In genomic region chrX:129787336-129788055, GRCh38 we compare ENCODE assay signal across 21 cellular contexts. TPM values are rescaled to one million over a fixed set of nuclear protein-coding genes. Genes with fewer than 3 reads are reported as not detected.
DNase-seq lines count a peak whose midpoint lies in the region; ATAC-seq and TF ChIP-seq lines count a peak whose summit lies in the region.
"Had no signal": no experiment of that assay in that cellular context is flagged by ENCODE, and none has a peak within 500 bp of the region (broad histone marks: within the 10 kb centered on the region; RNA-seq: fewer than 3 reads in every experiment).

No MANE protein-coding gene starts in this region.

- peaks cover 60% of the 10 kb centered on the region for H3K36me3 Mint-ChIP-seq in activated CD4-positive, alpha-beta T cell treated with anti-CD3 and anti-CD28 coated beads for 36 hours (ENCODE audit: low read depth)
- peaks cover 44% of the 10 kb centered on the region for H3K36me3 Mint-ChIP-seq in activated naive CD8-positive, alpha-beta T cell treated with anti-CD3 and anti-CD28 coated beads, Interleukin-2, amount 10 ng/mL, durations not matched to agents 7 days and 5 days

- DNase-seq in activated CD4-positive, alpha-beta T cell treated with anti-CD3 and anti-CD28 coated beads for 36 hours: no peak
- no peak for DNase-seq in activated CD4-positive, alpha-beta T cell treated with anti-CD3 and anti-CD28 coated beads for 48 hours
- no peak for DNase-seq in activated naive CD8-positive, alpha-beta T cell treated with anti-CD3 and anti-CD28 coated beads, Interleukin-2, amount 10 ng/mL, durations not matched to agents 7 days and 5 days
- DNase-seq in posterior vena cava (ENCODE audit: low spot score) (peak; percentile 50), hypothalamus (lab: John Stamatoyannopoulos, UW) (no peak), RWPE1 (ENCODE audit: low spot score) (no peak)
- DNase-seq in stimulated activated naive CD4-positive, alpha-beta T cell treated with Interleukin-2 at 50 U/mL for 16 hours (lab: John Stamatoyannopoulos, UW): no peak
- DNase-seq: activated T-cell treated with anti-CD3 and anti-CD28 coated beads for 4 hours; DMS79 treated with DMSO at 0.1 percent for 48 hours; effector CD8-positive, alpha-beta T cell; heart left ventricle; mammary epithelial cell; NCI-H1436 treated with DMSO at 0.1 percent for 48 hours; NCI-H2227 treated with DMSO at 0.1 percent for 48 hours; nephron progenitor cell; stimulated activated CD4-positive, alpha-beta T cell treated with anti-CD3 and anti-CD28 coated beads, Interleukin-12 subunit alpha, Interleukin-12 subunit beta, amount 100 ng/mL, for 4 hours; upper lobe of left lung had no signal

- H3K4me1 Mint-ChIP-seq in activated CD4-positive, alpha-beta T cell treated with anti-CD3 and anti-CD28 coated beads for 36 hours: peaks cover 43% of the 10 kb centered on the region
- peaks cover 38% of the 10 kb centered on the region for H3K4me1 Mint-ChIP-seq in activated naive CD8-positive, alpha-beta T cell treated with anti-CD3 and anti-CD28 coated beads, Interleukin-2, amount 10 ng/mL, durations not matched to agents 7 days and 5 days

- TF ChIP-seq CTCF in Loucy (conservative IDR thresholded peaks at IDR 0.05; ENCODE audit: low read length) (no peak), RWPE1 (conservative IDR thresholded peaks at IDR 0.05; ENCODE audit: low read depth) (no peak)

- peak overlapping the region; percentile 83 for H3K27ac Mint-ChIP-seq in activated CD4-positive, alpha-beta T cell treated with anti-CD3 and anti-CD28 coated beads for 36 hours
- H3K27ac Mint-ChIP-seq in activated naive CD8-positive, alpha-beta T cell treated with anti-CD3 and anti-CD28 coated beads, Interleukin-2, amount 10 ng/mL, durations not matched to agents 7 days and 5 days: peak overlapping the region; percentile 78
- H3K27ac Mint-ChIP-seq: nephron progenitor cell had no signal

- ATAC-seq in activated CD4-positive, alpha-beta T cell treated with anti-CD3 and anti-CD28 coated beads for 36 hours: no peak
- no peak for ATAC-seq in activated naive CD8-positive, alpha-beta T cell treated with anti-CD3 and anti-CD28 coated beads, Interleukin-2, amount 10 ng/mL, durations not matched to agents 7 days and 5 days (ENCODE audit: low read depth)
- ATAC-seq: heart left ventricle had no signal

- H3K27me3 ChIP-seq in Loucy (ENCODE audit: insufficient read depth, low read length, poor library complexity, severe bottlenecking): no peaks in the 10 kb centered on the region
- H3K27me3 ChIP-seq: heart left ventricle, upper lobe of left lung had no signal

- peak overlapping the region; percentile 95 for H3K9ac ChIP-seq in Loucy (ENCODE audit: low read depth, low read length, poor library complexity, severe bottlenecking)

- H3K36me3 ChIP-seq in Loucy (ENCODE audit: insufficient read depth, low read length): peaks cover 54% of the 10 kb centered on the region
- H3K36me3 ChIP-seq: upper lobe of left lung had no signal

- H3K9me3 Mint-ChIP-seq in activated CD4-positive, alpha-beta T cell treated with anti-CD3 and anti-CD28 coated beads for 36 hours (ENCODE audit: low read depth): no peaks in the 10 kb centered on the region
- no peaks in the 10 kb centered on the region for H3K9me3 Mint-ChIP-seq in activated naive CD8-positive, alpha-beta T cell treated with anti-CD3 and anti-CD28 coated beads, Interleukin-2, amount 10 ng/mL, durations not matched to agents 7 days and 5 days

- no peak overlapping the region for H3K27ac ChIP-seq in RWPE1
- H3K27ac ChIP-seq: C4-2B, heart left ventricle, upper lobe of left lung had no signal

- no peaks in the 10 kb centered on the region for H3K27me3 Mint-ChIP-seq in activated CD4-positive, alpha-beta T cell treated with anti-CD3 and anti-CD28 coated beads for 36 hours
- H3K27me3 Mint-ChIP-seq in activated naive CD8-positive, alpha-beta T cell treated with anti-CD3 and anti-CD28 coated beads, Interleukin-2, amount 10 ng/mL, durations not matched to agents 7 days and 5 days: no peaks in the 10 kb centered on the region

- POLR2A ChIA-PET in activated CD4-positive, alpha-beta T cell treated with anti-CD3 and anti-CD28 coated beads for 36 hours (lab: Charles Lee): no interaction called here
- POLR2A ChIA-PET in activated naive CD8-positive, alpha-beta T cell treated with anti-CD3 and anti-CD28 coated beads, Interleukin-2, amount 10 ng/mL, durations not matched to agents 7 days and 5 days (lab: Charles Lee): interaction anchor here (1.2 to 2.2 kb wide), 2 partner anchors 11 to 28 kb away, joined by 3 to 13 read pairs; no protein-coding TSS in a partner anchor
- POLR2A ChIA-PET in RWPE1 (lab: Yijun Ruan, JAX; ENCODE audit: low non-redundant PET): no interaction called here

- peaks cover 82% of the 10 kb centered on the region for H3K79me2 ChIP-seq in Loucy (ENCODE audit: insufficient read depth, low read length)

- H2AFZ ChIP-seq in Loucy (ENCODE audit: low read length): no peak overlapping the region

- no peak overlapping the region for H3K4me3 Mint-ChIP-seq in activated CD4-positive, alpha-beta T cell treated with anti-CD3 and anti-CD28 coated beads for 36 hours
- peak overlapping the region; percentile 68 for H3K4me3 Mint-ChIP-seq in activated naive CD8-positive, alpha-beta T cell treated with anti-CD3 and anti-CD28 coated beads, Interleukin-2, amount 10 ng/mL, durations not matched to agents 7 days and 5 days
- H3K4me3 Mint-ChIP-seq: nephron progenitor cell had no signal

- H3K9me3 ChIP-seq in Loucy (ENCODE audit: insufficient read depth, low read depth, low read length): no peaks in the 10 kb centered on the region
- H3K9me3 ChIP-seq: heart left ventricle, upper lobe of left lung had no signal

- peaks cover 74% of the 10 kb centered on the region for H4K20me1 ChIP-seq in Loucy (ENCODE audit: insufficient read depth, low read length, poor library complexity, severe bottlenecking)

- H3K4me3 ChIP-seq in Loucy (ENCODE audit: low read length, poor library complexity, severe bottlenecking): peak overlapping the region; percentile 96
- H3K4me3 ChIP-seq: heart left ventricle, upper lobe of left lung had no signal

- CTCF ChIA-PET in activated CD4-positive, alpha-beta T cell treated with anti-CD3 and anti-CD28 coated beads for 36 hours (lab: Charles Lee): interaction anchor here (1.4 kb wide), 1 partner anchor 28 kb away, joined by 3 read pairs; no protein-coding TSS in a partner anchor
- CTCF ChIA-PET in RWPE1 (lab: Yijun Ruan, JAX): interaction anchor here (0.6 kb wide), 1 partner anchor 11 kb away, joined by 3 read pairs; no protein-coding TSS in a partner anchor

- intact Hi-C loops in activated CD4-positive, alpha-beta T cell treated with anti-CD3 and anti-CD28 coated beads for 36 hours (cut with DNase I, micrococcal nuclease): no loop called here
- intact Hi-C loops in posterior vena cava (cut with DNase I): loop anchor here in 1 of 2 donors (1.0 kb wide), 1 partner anchor 41 kb away; no protein-coding TSS in a partner anchor

- H3K9me2 ChIP-seq in Loucy (replicated peaks; ENCODE audit: low read depth, low read length): no peaks in the 10 kb centered on the region

- peaks cover 27% of the 10 kb centered on the region for H3K4me1 ChIP-seq in Loucy (ENCODE audit: insufficient read depth, low read length, poor library complexity, severe bottlenecking)

- peaks cover 3% of the 10 kb centered on the region; the same call in 1 of the 2 replicates for H3F3A ChIP-seq in Loucy (ENCODE audit: low read depth)

- peak overlapping the region; percentile 87 for H3K4me2 ChIP-seq in Loucy (ENCODE audit: low read depth, low read length, poor library complexity, severe bottlenecking)

RNA-seq across cellular contexts. Expression of gene SASH3, which starts 7.7 kb away (rescaled TPM):
- total RNA-seq in activated CD4-positive, alpha-beta T cell treated with anti-CD3 and anti-CD28 coated beads for 36 hours: 100 to 1,000 TPM; 118 to 126 TPM
- total RNA-seq in activated naive CD8-positive, alpha-beta T cell treated with anti-CD3 and anti-CD28 coated beads, Interleukin-2, amount 10 ng/mL, durations not matched to agents 7 days and 5 days: 100 to 1,000 TPM; 239 to 241 TPM
- 10 to 100 TPM; 11.6 to 18.5 TPM for total RNA-seq in posterior vena cava
- total RNA-seq: A172, HT1080, mammary epithelial cell had no signal

RNA-seq across cellular contexts. Expression of gene XPNPEP2, which starts 48.7 kb away (rescaled TPM):
- total RNA-seq in activated CD4-positive, alpha-beta T cell treated with anti-CD3 and anti-CD28 coated beads for 36 hours: under 1 TPM; 0.43 to 0.63 TPM
- total RNA-seq in activated naive CD8-positive, alpha-beta T cell treated with anti-CD3 and anti-CD28 coated beads, Interleukin-2, amount 10 ng/mL, durations not matched to agents 7 days and 5 days: under 1 TPM; 0.65 to 0.67 TPM
- 10 to 100 TPM; 11.3 to 29.3 TPM for total RNA-seq in posterior vena cava
- total RNA-seq: A172, HT1080, mammary epithelial cell had no signal

RNA-seq across cellular contexts. Expression of gene ZDHHC9, which starts 56.2 kb away (rescaled TPM):
- total RNA-seq in activated CD4-positive, alpha-beta T cell treated with anti-CD3 and anti-CD28 coated beads for 36 hours: 10 to 100 TPM; 12.5 to 14.2 TPM
- 1 to 10 TPM; 5.7 to 6.7 TPM for total RNA-seq in activated naive CD8-positive, alpha-beta T cell treated with anti-CD3 and anti-CD28 coated beads, Interleukin-2, amount 10 ng/mL, durations not matched to agents 7 days and 5 days
- 10 to 100 TPM; 23.0 to 23.7 TPM for total RNA-seq in posterior vena cava

Comparison
In these comparisons a context has a peak if more than half of its experiments do, and no peak if none do; other contexts are left out.
1. RNA of gene SASH3, which starts 7.7 kb away (total RNA-seq): 239 to 241 TPM in activated naive CD8-positive, alpha-beta T cell treated with anti-CD3 and anti-CD28 coated beads, Interleukin-2, amount 10 ng/mL, durations not matched to agents 7 days and 5 days and 118 to 126 TPM in activated CD4-positive, alpha-beta T cell treated with anti-CD3 and anti-CD28 coated beads for 36 hours; 11.6 to 18.5 TPM in posterior vena cava; every median in the first group is over 4 times any median in the second.
2. RNA of gene XPNPEP2, which starts 48.7 kb away (total RNA-seq): 11.3 to 29.3 TPM in posterior vena cava; 0.65 to 0.67 TPM in activated naive CD8-positive, alpha-beta T cell treated with anti-CD3 and anti-CD28 coated beads, Interleukin-2, amount 10 ng/mL, durations not matched to agents 7 days and 5 days and 0.43 to 0.63 TPM in activated CD4-positive, alpha-beta T cell treated with anti-CD3 and anti-CD28 coated beads for 36 hours; every median in the first group is over 4 times any median in the second.